In the genomic region with DNA sequence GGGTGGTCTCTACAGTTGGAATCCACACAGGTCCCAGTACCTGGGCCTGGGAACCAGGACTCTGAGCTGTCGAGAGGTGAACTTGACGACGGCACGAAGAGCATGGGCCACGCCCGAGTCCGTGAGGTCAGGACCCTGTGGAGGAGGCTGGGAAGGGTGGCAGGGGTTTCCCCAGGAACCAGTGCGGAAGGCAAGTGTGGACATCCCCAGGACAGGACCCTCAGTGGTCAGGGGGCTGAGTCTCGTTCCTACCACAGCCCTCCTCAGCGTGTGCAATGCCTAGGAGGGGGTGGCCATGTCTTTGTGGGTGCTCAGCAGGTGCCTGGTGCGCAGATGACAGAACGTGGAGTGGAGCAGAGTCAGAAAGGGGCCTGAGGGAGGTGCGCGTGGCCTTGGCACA, we compare ENCODE assay signal across 21 cellular contexts.
"Had no signal": no experiment of that assay in that cellular context is flagged by ENCODE, and none has a peak within 500 bp of the region (broad histone marks: within the 10 kb centered on the region; RNA-seq: fewer than 3 reads in every experiment).

No MANE protein-coding gene starts in this region.

- ATAC-seq: Panc1, PC-3 had no signal

- H3K4me2 ChIP-seq: SK-N-SH had no signal

- DNase-seq: KBM-7, MV-4-11, NCI-H1048, NCI-H1105, NCI-H1417, NCI-H1436 treated with DMSO at 0.1 percent for 48 hours, NCI-H1694, NCI-H1930, NCI-H2081, NCI-H2107, NCI-H226, NCI-H446, NCI-H510A, NCI-H524 treated with DMSO at 0.1 percent for 48 hours, NCI-H69, NCI-H774, PC-3, SHP77, SK-N-SH had no signal

- H3K9ac ChIP-seq: SK-N-SH had no signal

- H3K9me3 ChIP-seq: SK-N-SH had no signal

- H3K27ac ChIP-seq: RWPE1 had no signal
